In the genomic region with DNA sequence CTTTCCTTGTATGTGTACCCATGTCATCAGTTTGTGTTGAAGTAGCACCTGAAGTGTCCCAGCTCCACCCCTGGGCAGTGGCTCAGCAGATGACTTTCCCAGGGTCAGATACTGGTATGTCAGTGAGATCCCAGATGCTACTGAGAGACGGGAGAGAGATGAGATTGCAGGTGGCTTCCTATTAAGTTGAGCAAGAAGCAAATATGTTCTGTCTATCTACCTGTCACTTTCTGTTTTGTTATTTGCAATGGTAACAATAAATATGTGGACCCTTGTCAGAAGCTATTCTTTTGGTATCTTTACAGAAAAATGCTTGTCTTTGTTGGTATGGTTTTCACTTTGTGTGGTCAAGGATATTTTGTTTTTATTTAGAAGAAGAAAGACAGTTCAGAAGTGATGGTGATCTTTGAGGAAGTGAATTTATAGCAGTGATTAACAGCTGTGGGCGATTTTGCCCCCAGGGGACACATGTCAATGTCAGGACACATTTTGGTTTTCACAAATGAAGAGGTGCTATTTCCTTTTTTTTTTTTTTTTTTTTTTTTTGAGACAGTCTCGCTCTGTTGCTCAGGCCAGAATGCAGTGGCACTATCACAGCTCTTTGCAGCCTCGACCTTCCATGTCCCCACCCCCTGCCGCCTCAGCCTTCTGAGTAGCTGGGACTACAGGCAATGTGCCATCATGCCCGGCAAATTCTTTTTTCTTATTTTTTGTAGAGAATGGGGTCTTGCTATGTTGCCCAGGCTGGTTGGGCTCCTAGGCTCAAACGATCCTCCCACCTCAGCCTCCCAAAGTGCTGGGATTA, we compare ENCODE assay signal across 13 cellular contexts. TPM values are rescaled to one million over a fixed set of nuclear protein-coding genes. Genes with fewer than 3 reads are reported as not detected.
A peak's percentile ranks its signal among the peaks of the same experiment; 100 is the strongest.
DNase-seq lines count a peak whose midpoint lies in the region; ATAC-seq and TF ChIP-seq lines count a peak whose summit lies in the region.
"Had no signal": no experiment of that assay in that cellular context is flagged by ENCODE, and none has a peak within 500 bp of the region (broad histone marks: within the 10 kb centered on the region; RNA-seq: fewer than 3 reads in every experiment).

No MANE protein-coding gene starts in this region.

- H3K4me1 Mint-ChIP-seq in natural killer cell (peaks cover 50 to 58% of the 10 kb centered on the region in 2 donors), glutamatergic neuron (ENCODE audit: low read depth, unreplicated experiment) (peaks cover 20% of the 10 kb centered on the region), mesothelial cell of epicardium (peaks cover 3% of the 10 kb centered on the region)

- TF ChIP-seq CTCF in natural killer cell (IDR thresholded peaks at IDR 0.05) (no peak), glutamatergic neuron (IDR thresholded peaks at IDR 0.05; ENCODE audit: partially characterized antibody, unreplicated experiment) (no peak), mesothelial cell of epicardium (IDR thresholded peaks at IDR 0.05; ENCODE audit: unreplicated experiment) (no peak), GM10266 (IDR thresholded peaks at IDR 0.05; ENCODE audit: control insufficient read depth, insufficient read depth, low read depth, missing control alignments) (no peak)

- H3K9me3 Mint-ChIP-seq in natural killer cell (no peaks in the 10 kb centered on the region), glutamatergic neuron (ENCODE audit: unreplicated experiment) (peaks cover 3% of the 10 kb centered on the region), mesothelial cell of epicardium (no peaks in the 10 kb centered on the region)

- peak overlapping the region; percentile 63 for H3K4me3 Mint-ChIP-seq in natural killer cell
- no peak overlapping the region for H3K4me3 Mint-ChIP-seq in glutamatergic neuron (ENCODE audit: unreplicated experiment)
- H3K4me3 Mint-ChIP-seq in mesothelial cell of epicardium, result no peak overlapping the region
- H3K4me3 Mint-ChIP-seq: stimulated activated naive CD8-positive, alpha-beta T cell treated with anti-CD3 and anti-CD28 coated beads, Interleukin-15, amount 100 ng/mL, for 72 hours had no signal

- H3K36me3 Mint-ChIP-seq in natural killer cell, result peaks cover 56% of the 10 kb centered on the region
- H3K36me3 Mint-ChIP-seq in glutamatergic neuron (ENCODE audit: unreplicated experiment), result no peaks in the 10 kb centered on the region
- H3K36me3 Mint-ChIP-seq in mesothelial cell of epicardium, result peaks cover 1% of the 10 kb centered on the region

- DNase-seq in NK-92 treated with Interleukin-12 subunit alpha and Interleukin-12 subunit beta, amount 100 ng/mL, for 24 hours (lab: John Stamatoyannopoulos, UW), result peak; percentile 64
- no peak for DNase-seq in NK-92 (lab: John Stamatoyannopoulos, UW; ENCODE audit: unreplicated experiment)
- peak; percentile 26 for DNase-seq in natural killer cell
- DNase-seq in glutamatergic neuron, result no peak
- DNase-seq in mesothelial cell of epicardium (ENCODE audit: low spot score in 2 of 2, unreplicated experiment in 2 of 2), result no peak
- DNase-seq in GM10266 (ENCODE audit: extremely low spot score), result no peak
- DNase-seq: activated T-cell treated with anti-CD3 and anti-CD28 coated beads, Interleukin-2, amount 50 U/mL, for 1 hour; islet precursor cell; NCI-H1048; stimulated activated naive CD8-positive, alpha-beta T cell treated with anti-CD3 and anti-CD28 coated beads, Interleukin-15, amount 100 ng/mL, for 72 hours had no signal

- H3K27me3 Mint-ChIP-seq in natural killer cell (ENCODE audit: low read depth in 2 of 2) (peaks cover 62 to 83% of the 10 kb centered on the region in 2 donors), glutamatergic neuron (ENCODE audit: unreplicated experiment) (peaks cover 2% of the 10 kb centered on the region), mesothelial cell of epicardium (ENCODE audit: low read depth) (no peaks in the 10 kb centered on the region)
- H3K27me3 Mint-ChIP-seq: stimulated activated naive CD8-positive, alpha-beta T cell treated with anti-CD3 and anti-CD28 coated beads, Interleukin-15, amount 100 ng/mL, for 72 hours had no signal

- H3K27ac Mint-ChIP-seq in natural killer cell, result peak overlapping the region; percentile 41 to 68
- H3K27ac Mint-ChIP-seq in glutamatergic neuron (ENCODE audit: unreplicated experiment), result no peak overlapping the region
- no peak overlapping the region for H3K27ac Mint-ChIP-seq in mesothelial cell of epicardium
- H3K27ac Mint-ChIP-seq: stimulated activated naive CD8-positive, alpha-beta T cell treated with anti-CD3 and anti-CD28 coated beads, Interleukin-15, amount 100 ng/mL, for 72 hours had no signal

- ATAC-seq in GM21825 (IDR thresholded peaks at IDR 0.05; ENCODE audit: unreplicated experiment) (peak; percentile 66), HG03457 (IDR thresholded peaks at IDR 0.05; ENCODE audit: unreplicated experiment) (peak; percentile 81), natural killer cell (peak; percentile 85 to 96 (median 86))
- ATAC-seq: right cardiac atrium; stimulated activated naive CD8-positive, alpha-beta T cell treated with anti-CD3 and anti-CD28 coated beads, Interleukin-15, amount 100 ng/mL, for 72 hours had no signal

- intact Hi-C loops in natural killer cell (cut with micrococcal nuclease), result no loop called here

RNA-seq across cellular contexts. Expression of a gene that starts 21.4 kb away (rescaled TPM):
- total RNA-seq in natural killer cell, result 10 to 100 TPM; 39.7 to 58.2 (median 57.0) TPM
- total RNA-seq in glutamatergic neuron (ENCODE audit: unreplicated experiment), result 58.8 TPM
- total RNA-seq in mesothelial cell of epicardium, result 38.2 to 42.9 TPM (median 41.1 TPM) in 3 replicates

Comparison
In these comparisons a context has a peak if more than half of its experiments do, and no peak if none do; other contexts are left out.
1. DNase-seq: peak in NK-92 treated with Interleukin-12 subunit alpha and Interleukin-12 subunit beta, amount 100 ng/mL, for 24 hours (single experiment) and natural killer cell (single experiment); none in NK-92 (single experiment), glutamatergic neuron (single experiment), mesothelial cell of epicardium (0 of 2) and GM10266 (single experiment).
2. H3K27ac Mint-ChIP-seq: peak in natural killer cell (2 of 2); none in glutamatergic neuron (single experiment) and mesothelial cell of epicardium (single experiment).
3. Peak in every context shown above with its lines, with median percentiles within 50 percentile points of each other: ATAC-seq.